ENCODE assay signal across 8 cellular contexts in the genomic region with DNA sequence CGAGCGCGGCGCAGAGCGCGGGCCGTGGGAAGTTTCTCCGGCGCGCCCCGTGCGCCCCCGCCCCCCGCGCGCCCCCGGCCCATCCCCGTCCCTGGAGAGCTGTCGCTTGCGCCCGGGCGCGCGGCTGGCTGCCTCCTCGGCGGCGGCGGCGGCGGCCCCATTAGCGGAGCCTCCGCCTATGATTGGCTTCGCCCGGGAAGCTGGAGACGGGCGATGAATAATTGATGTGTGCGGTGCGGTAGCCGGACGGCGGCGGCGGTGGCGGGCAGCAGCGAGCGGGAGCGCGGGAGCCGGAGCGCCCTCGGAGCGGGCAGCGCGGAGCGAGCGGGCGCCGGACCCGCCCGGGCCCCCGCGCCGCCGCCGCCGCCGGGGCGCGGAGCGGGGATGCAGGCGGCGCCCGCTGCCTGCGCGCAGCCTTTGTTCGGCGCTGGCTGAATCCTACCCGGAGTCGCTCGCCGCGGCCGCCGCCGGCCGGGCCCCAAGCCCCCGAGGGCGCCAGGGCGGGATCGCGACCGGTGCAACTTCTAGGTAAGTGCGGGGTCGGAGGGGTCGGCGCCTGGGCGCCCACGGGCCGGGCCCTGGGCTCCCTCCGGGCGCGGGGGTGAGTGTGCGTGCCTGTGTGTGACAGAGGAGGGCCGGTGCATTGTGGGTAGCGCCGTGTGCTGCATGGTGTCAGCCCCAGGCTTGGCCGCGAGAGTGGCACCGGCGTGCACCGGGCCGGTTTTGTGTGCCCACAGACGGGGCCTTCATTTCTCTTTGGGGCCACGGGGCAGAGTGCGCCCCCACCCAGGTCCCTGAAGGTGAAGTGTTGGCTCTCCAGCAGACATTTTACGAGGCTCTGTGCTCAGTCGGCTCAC.
DNase-seq lines count a peak whose midpoint lies in the region; ATAC-seq, FAIRE-seq and TF ChIP-seq lines count a peak whose summit lies in the region.

No MANE protein-coding gene starts in this region.

- peak overlapping the region; percentile 57 for H3K4me3 ChIP-seq in CD4-positive, CD25-positive, alpha-beta regulatory T cell (ENCODE audit: low read depth, low read length)
- peak overlapping the region; percentile 37 for H3K4me3 ChIP-seq in lung

- H3K27ac Mint-ChIP-seq in CD4-positive, CD25-positive, alpha-beta regulatory T cell: peak overlapping the region in 1 of 3 donors; percentile 43

- no peaks in the 10 kb centered on the region for H3K9me3 Mint-ChIP-seq in CD4-positive, CD25-positive, alpha-beta regulatory T cell

- peaks cover 60% of the 10 kb centered on the region for H3K4me1 ChIP-seq in CD4-positive, CD25-positive, alpha-beta regulatory T cell (ENCODE audit: control insufficient read depth, insufficient read depth, low read length, poor library complexity, severe bottlenecking)
- H3K4me1 ChIP-seq in lung (ENCODE audit: control insufficient read depth in 2 of 2, insufficient read depth in 2 of 2, low read length in 2 of 2): peaks cover 23 to 56% of the 10 kb centered on the region in 2 donors

- H3K9me3 ChIP-seq in CD4-positive, CD25-positive, alpha-beta regulatory T cell (ENCODE audit: control insufficient read depth in 2 of 2, low read length in 2 of 2): no peaks in the 10 kb centered on the region
- H3K9me3 ChIP-seq in lung (ENCODE audit: control insufficient read depth in 2 of 2, insufficient read depth in 1 of 2, low read length in 1 of 2): no peaks in the 10 kb centered on the region

- H3K36me3 Mint-ChIP-seq in CD4-positive, CD25-positive, alpha-beta regulatory T cell: no peaks in the 10 kb centered on the region

- peak overlapping the region; percentile 64 for H3K27ac ChIP-seq in CD4-positive, CD25-positive, alpha-beta regulatory T cell (ENCODE audit: insufficient read depth, low read length, poor library complexity, severe bottlenecking)
- H3K27ac ChIP-seq in lung (ENCODE audit: low read depth in 1 of 2, low read length in 1 of 2): peak overlapping the region; percentile 69 to 84

- peak in 2 of 3 donors; percentile 42 to 83 for DNase-seq in CD4-positive, CD25-positive, alpha-beta regulatory T cell
- peak; percentile 26 for DNase-seq in activated CD4-positive, CD25-positive, alpha-beta regulatory T cell treated with anti-CD3 and anti-CD28 coated beads, Interleukin-2, amount 50 U/mL, for 16 hours (ENCODE audit: low read depth, low spot score)
- DNase-seq in cerebellar cortex (ENCODE audit: low spot score) (peak; percentile 68), lung (ENCODE audit: low spot score) (no peak), urothelium cell line (ENCODE audit: low spot score) (no peak)
- DNase-seq in stimulated activated CD8-positive, alpha-beta memory T cell treated with anti-CD3 and anti-CD28 coated beads, Interleukin-15, amount 100 ng/mL, for 24 hours (ENCODE audit: low read depth): peak; percentile 37

- H3K27me3 ChIP-seq in CD4-positive, CD25-positive, alpha-beta regulatory T cell (ENCODE audit: control insufficient read depth, insufficient read depth, low read length): no peaks in the 10 kb centered on the region
- H3K27me3 ChIP-seq in lung (ENCODE audit: control insufficient read depth, insufficient read depth): no peaks in the 10 kb centered on the region

- no peak for FAIRE-seq in urothelium cell line (lab: Jason Lieb, UNC)

- no peaks in the 10 kb centered on the region for H3K27me3 Mint-ChIP-seq in CD4-positive, CD25-positive, alpha-beta regulatory T cell

- no peaks in the 10 kb centered on the region for H3K36me3 ChIP-seq in CD4-positive, CD25-positive, alpha-beta regulatory T cell (ENCODE audit: control insufficient read depth, insufficient read depth, low read length)
- H3K36me3 ChIP-seq in lung (ENCODE audit: control insufficient read depth in 2 of 2, insufficient read depth in 2 of 2, low read length in 2 of 2): no peaks in the 10 kb centered on the region

- peaks cover 11 to 67% (median 48%) of the 10 kb centered on the region in 4 donors for H3K4me1 Mint-ChIP-seq in CD4-positive, CD25-positive, alpha-beta regulatory T cell

- peak overlapping the region; percentile 82 to 96 (median 84) for H3K4me3 Mint-ChIP-seq in CD4-positive, CD25-positive, alpha-beta regulatory T cell

- 7 to 8% methylated on average over 89 to 117 of the region's 117 CpGs for WGBS in lung, 2 donors

- ATAC-seq in CD4-positive, CD25-positive, alpha-beta regulatory T cell (ENCODE audit: low read depth in 2 of 2): peak; percentile 69 to 77
- peak; percentile 39 for ATAC-seq in GM19351 (IDR thresholded peaks at IDR 0.05; ENCODE audit: unreplicated experiment)
- peak; percentile 27 for ATAC-seq in HG03469 (IDR thresholded peaks at IDR 0.05; ENCODE audit: unreplicated experiment)
- ATAC-seq in lung (ENCODE audit: insufficient read depth, low FRiP score): no peak

- no peak for TF ChIP-seq CTCF in lung (IDR thresholded peaks at IDR 0.05; ENCODE audit: control extremely low read depth, extremely low read depth)

Comparison
In these comparisons a context has a peak if more than half of its experiments do, and no peak if none do; other contexts are left out.
1. DNase-seq: peak in CD4-positive, CD25-positive, alpha-beta regulatory T cell (2 of 3), activated CD4-positive, CD25-positive, alpha-beta regulatory T cell treated with anti-CD3 and anti-CD28 coated beads, Interleukin-2, amount 50 U/mL, for 16 hours (single experiment), cerebellar cortex (single experiment) and stimulated activated CD8-positive, alpha-beta memory T cell treated with anti-CD3 and anti-CD28 coated beads, Interleukin-15, amount 100 ng/mL, for 24 hours (single experiment); none in lung (single experiment) and urothelium cell line (single experiment).